8 cellular contexts compared by ENCODE assay signal in the genomic region with DNA sequence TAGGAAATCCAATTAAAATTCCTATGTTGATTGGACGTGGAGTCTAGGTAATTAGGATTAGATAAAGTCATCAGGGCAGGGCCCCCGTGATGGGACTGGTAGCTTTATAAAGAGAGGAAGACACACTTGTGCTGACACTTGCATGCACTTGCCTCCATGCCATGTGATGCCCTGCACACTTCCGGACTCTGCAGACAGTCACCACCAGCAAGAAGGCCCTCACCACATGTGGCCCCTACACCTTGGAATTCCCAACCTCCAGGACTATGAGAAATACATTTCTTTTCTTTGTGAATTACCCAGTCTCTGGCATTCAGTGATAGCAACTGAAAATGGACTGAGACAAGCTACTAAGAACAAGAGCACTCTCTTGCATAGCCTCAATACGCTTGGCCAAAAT.
"Had no signal": no experiment of that assay in that cellular context is flagged by ENCODE, and none has a peak within 500 bp of the region (broad histone marks: within the 10 kb centered on the region; RNA-seq: fewer than 3 reads in every experiment).

No MANE protein-coding gene starts in this region.

- H2AFZ ChIP-seq: GM23248 had no signal

- H3K4me1 ChIP-seq: HAP-1 had no signal

- H3K27ac Mint-ChIP-seq: HFFc6 had no signal

- H3K9ac ChIP-seq: GM23248 had no signal

- H3K9me3 Mint-ChIP-seq: HFFc6, IgD-negative memory B cell had no signal

- H3K27ac ChIP-seq: GM23248, HL-60 had no signal

- H3K4me3 Mint-ChIP-seq: HFFc6, IgD-negative memory B cell had no signal

- DNase-seq: GM23248, GOT3, H7, HFFc6 had no signal

- FAIRE-seq: HepG2 had no signal

- H3K9me3 ChIP-seq: HAP-1 had no signal

- ATAC-seq: HepG2 had no signal

- H3K4me3 ChIP-seq: GM23248, HAP-1 had no signal

- H3K36me3 ChIP-seq: HAP-1 had no signal
